In genomic region chr7:149459201-149459539, GRCh38 we compare ENCODE assay signal across 8 cellular contexts. TPM values are rescaled to one million over a fixed set of nuclear protein-coding genes. Genes with fewer than 3 reads are reported as not detected.
DNase-seq lines count a peak whose midpoint lies in the region; ATAC-seq, FAIRE-seq and TF ChIP-seq lines count a peak whose summit lies in the region.

No MANE protein-coding gene starts in this region.

- no peak overlapping the region for H2AFZ ChIP-seq in GM23338
- H2AFZ ChIP-seq in SU-DHL-6 (ENCODE audit: low read depth, low read length, severe bottlenecking) = no peak overlapping the region

- WGBS in gastroesophageal sphincter (ENCODE audit: low coverage in 1 of 2), 2 donors = no CpG with 5 or more reads among the region's 17 CpGs

- H3K27me3 ChIP-seq in GM23338 (ENCODE audit: insufficient read depth) (peaks cover 61% of the 10 kb centered on the region), SU-DHL-6 (ENCODE audit: low read length) (no peaks in the 10 kb centered on the region), gastroesophageal sphincter (no peaks in the 10 kb centered on the region), gastrocnemius medialis (no peaks in the 10 kb centered on the region)

- H4K20me1 ChIP-seq in GM23338 (replicated peaks; ENCODE audit: insufficient read depth) (peaks cover 17% of the 10 kb centered on the region), SU-DHL-6 (ENCODE audit: low read depth, low read length) (no peaks in the 10 kb centered on the region)

- in situ Hi-C loops in gastrocnemius medialis (cut with MboI; ENCODE audit: low sequenced_read_pairs in 4 of 4) = no loop called here

- peaks cover 33% of the 10 kb centered on the region for H3K27me3 Mint-ChIP-seq in GM23338 (ENCODE audit: insufficient read depth, low read depth, poor library complexity)

- no peaks in the 10 kb centered on the region for H3K36me3 ChIP-seq in GM23338 (ENCODE audit: insufficient read depth)
- H3K36me3 ChIP-seq in SU-DHL-6 (ENCODE audit: low read length) = no peaks in the 10 kb centered on the region
- peaks cover 0 to 28% of the 10 kb centered on the region in 2 donors for H3K36me3 ChIP-seq in gastroesophageal sphincter
- H3K36me3 ChIP-seq in gastrocnemius medialis = peaks cover 0 to 16% of the 10 kb centered on the region in 2 donors

- H3K36me3 Mint-ChIP-seq in GM23338 (ENCODE audit: low read depth) = peaks cover 16% of the 10 kb centered on the region

- H3K9me3 Mint-ChIP-seq in GM23338 = no peaks in the 10 kb centered on the region

- H3K9ac ChIP-seq in SU-DHL-6 (ENCODE audit: low read length) = no peak overlapping the region

- no peak for FAIRE-seq in urothelium cell line (lab: Jason Lieb, UNC)

- H3K9me2 ChIP-seq in GM23338 (ENCODE audit: insufficient read depth) (no peaks in the 10 kb centered on the region), SU-DHL-6 (replicated peaks; ENCODE audit: insufficient read depth, low read length) (no peaks in the 10 kb centered on the region)

- H3K4me3 Mint-ChIP-seq in GM23338 = peak overlapping the region; percentile 74

- peak overlapping the region; percentile 55 for H3K4me3 ChIP-seq in GM23338
- H3K4me3 ChIP-seq in SU-DHL-6 (ENCODE audit: insufficient read depth, low read length, poor library complexity, severe bottlenecking) = peak overlapping the region; percentile 53
- H3K4me3 ChIP-seq in gastroesophageal sphincter = peak overlapping the region; percentile 41 to 74
- H3K4me3 ChIP-seq in gastrocnemius medialis = peak overlapping the region; percentile 46 to 68 (median 60)

- TF ChIP-seq CTCF in GM23338 (conservative IDR thresholded peaks at IDR 0.05; ENCODE audit: low read depth in 2 of 2) = no peak
- TF ChIP-seq CTCF in SU-DHL-6 (IDR thresholded peaks at IDR 0.05; ENCODE audit: insufficient read depth, low read length, poor library complexity, severe bottlenecking) = no peak
- TF ChIP-seq CTCF in gastroesophageal sphincter (IDR thresholded peaks at IDR 0.05) = no peak
- TF ChIP-seq CTCF in gastrocnemius medialis (IDR thresholded peaks at IDR 0.05 in 4 of 5, conservative IDR thresholded peaks at IDR 0.05 in 1 of 5) = no peak

- ATAC-seq in GM23338 = no peak
- no peak for ATAC-seq in gastroesophageal sphincter
- no peak for ATAC-seq in gastrocnemius medialis
- ATAC-seq in GM19328 (IDR thresholded peaks at IDR 0.05; ENCODE audit: unreplicated experiment) = no peak

- H3K27ac ChIP-seq in GM23338 (ENCODE audit: low read depth) (no peak overlapping the region), SU-DHL-6 (ENCODE audit: low read depth, low read length) (no peak overlapping the region), gastroesophageal sphincter (peak overlapping the region in 1 of 4 donors; percentile 73), gastrocnemius medialis (peak overlapping the region in 1 of 4 donors; percentile 46)

- H3K4me2 ChIP-seq in GM23338 (peak overlapping the region; percentile 77), SU-DHL-6 (ENCODE audit: low read depth, low read length, poor library complexity, severe bottlenecking) (peak overlapping the region; percentile 43)

- intact Hi-C loops in gastrocnemius medialis (cut with DNase I; ENCODE audit: low total_unique reads) = no loop called here

- no peaks in the 10 kb centered on the region for H3F3A ChIP-seq in GM23338 (replicated peaks; ENCODE audit: low read depth)
- H3F3A ChIP-seq in SU-DHL-6 (ENCODE audit: insufficient read depth) = no peaks in the 10 kb centered on the region

- H3K4me1 Mint-ChIP-seq in GM23338 = peaks cover 16% of the 10 kb centered on the region

- DNase-seq in GM23338 (ENCODE audit: low spot score) (no peak), gastrocnemius medialis (no peak), hippocampal formation (lab: John Stamatoyannopoulos, UW) (no peak), foreskin melanocyte (no peak), urothelium cell line (ENCODE audit: low spot score) (no peak)

- H3K4me1 ChIP-seq in GM23338 (ENCODE audit: insufficient read depth) = 0 out of 2 replicates have a peak, but pooled peaks cover 3% of the 10 kb centered on the region
- peaks cover 0 to 35% (median 14%) of the 10 kb centered on the region in 3 donors for H3K4me1 ChIP-seq in gastroesophageal sphincter
- peaks cover 14 to 15% of the 10 kb centered on the region in 2 donors for H3K4me1 ChIP-seq in gastrocnemius medialis

- H3K79me2 ChIP-seq in GM23338 (replicated peaks; ENCODE audit: insufficient read depth) = 0 out of 2 replicates have a peak, but pooled peaks cover 4% of the 10 kb centered on the region
- H3K79me2 ChIP-seq in SU-DHL-6 (ENCODE audit: insufficient read depth, low read length) = peaks cover 4% of the 10 kb centered on the region; the same call in 1 of the 2 replicates

- TF ChIP-seq POLR2A in gastroesophageal sphincter (IDR thresholded peaks at IDR 0.05) (no peak), gastrocnemius medialis (IDR thresholded peaks at IDR 0.05) (no peak)

- no peak overlapping the region for H3K27ac Mint-ChIP-seq in GM23338

- no peak for TF ChIP-seq EP300 in gastroesophageal sphincter (IDR thresholded peaks at IDR 0.05)

- H3K9me3 ChIP-seq in SU-DHL-6 (ENCODE audit: insufficient read depth, low read length) = no peaks in the 10 kb centered on the region
- H3K9me3 ChIP-seq in gastroesophageal sphincter = no peaks in the 10 kb centered on the region
- no peaks in the 10 kb centered on the region for H3K9me3 ChIP-seq in gastrocnemius medialis

TF ChIP-seq in GM23338, 12 proteins besides CTCF, POLR2A, EP300 and RAD21 (continues in another document):
- TF ChIP-seq ZNF331 (CRISPR knock-in tag; IDR thresholded peaks at IDR 0.05; ENCODE audit: low read depth) (no peak), ZNF462 (CRISPR knock-in tag; IDR thresholded peaks at IDR 0.05) (no peak), NANOG (IDR thresholded peaks at IDR 0.05; ENCODE audit: borderline replicate concordance) (no peak)

RNA-seq across cellular contexts. Expression of gene ZNF777, which starts 1.7 kb away (rescaled TPM):
- total RNA-seq in GM23338 (2014; rRNA removed; shearing (Covaris generic)) = 5.2 and 7.9 TPM in 2 replicates
- polyA plus RNA-seq in GM23338 (2016; fragmentation: Nextera tagmentation; extraction: Ambion mirVana) = 2.8 and 3.2 TPM in 2 replicates
- total RNA-seq in gastroesophageal sphincter (10 to 100 TPM in 1 of 4 donors, 1 to 10 TPM in 3; 6.1 to 16.1 (median 9.9) TPM), gastrocnemius medialis (10 to 100 TPM in 3 of 4 donors, 1 to 10 TPM in 1; 7.6 to 17.6 (median 15.1) TPM)

RNA-seq across cellular contexts. Expression of gene ZNF746, which starts 38.4 kb away (rescaled TPM):
- 12.9 and 18.6 TPM in 2 replicates for total RNA-seq in GM23338 (2014; rRNA removed; shearing (Covaris generic))
- 10.0 and 12.9 TPM in 2 replicates for polyA plus RNA-seq in GM23338 (2016; fragmentation: Nextera tagmentation; extraction: Ambion mirVana)
- 10 to 100 TPM; 17.2 to 26.4 (median 22.6) TPM for total RNA-seq in gastroesophageal sphincter
- total RNA-seq in gastrocnemius medialis = 10 to 100 TPM; 12.4 to 17.4 (median 15.7) TPM
